In the genomic region with DNA sequence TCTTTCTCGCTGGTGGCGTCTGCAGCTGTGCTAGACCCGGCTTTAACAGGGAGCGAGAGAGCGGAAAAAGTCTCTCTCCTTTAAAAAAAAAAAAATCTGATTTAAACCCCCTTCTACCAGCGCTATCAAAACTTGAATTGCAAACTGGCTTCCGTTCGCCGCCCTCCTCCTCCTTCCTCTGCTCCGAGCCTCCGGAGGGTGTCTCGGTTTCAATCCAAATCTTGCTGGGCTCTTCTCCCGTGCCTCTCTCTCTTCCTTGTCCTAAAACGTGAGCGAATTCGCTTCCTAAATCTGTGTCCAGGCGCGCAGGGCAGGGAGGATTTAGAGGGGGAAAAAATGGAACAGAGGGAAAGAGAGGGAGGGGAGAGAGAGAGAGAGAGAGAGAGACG, we compare ENCODE assay signal across 9 cellular contexts. TPM values are rescaled to one million over a fixed set of nuclear protein-coding genes. Genes with fewer than 3 reads are reported as not detected.
DNase-seq lines count a peak whose midpoint lies in the region; ATAC-seq, FAIRE-seq and TF ChIP-seq lines count a peak whose summit lies in the region.
"Had no signal": no experiment of that assay in that cellular context is flagged by ENCODE, and none has a peak within 500 bp of the region (broad histone marks: within the 10 kb centered on the region; RNA-seq: fewer than 3 reads in every experiment).

No MANE protein-coding gene starts in this region.

- peaks cover 3% of the 10 kb centered on the region for H3F3A ChIP-seq in neural cell (ENCODE audit: insufficient read depth, low read length, poor library complexity, severe bottlenecking)

- H3K4me1 ChIP-seq in BLaER1 (peaks cover 31% of the 10 kb centered on the region), RWPE2 (ENCODE audit: insufficient read depth, poor library complexity, severe bottlenecking) (peaks cover 37% of the 10 kb centered on the region), esophagus squamous epithelium (peaks cover 4 to 49% (median 11%) of the 10 kb centered on the region in 3 donors)

- H3K9me2 ChIP-seq in neural cell (ENCODE audit: insufficient read depth, low read length), result no peaks in the 10 kb centered on the region

- no peak for TF ChIP-seq CTCF in RWPE2 (IDR thresholded peaks at IDR 0.05; ENCODE audit: poor library complexity, severe bottlenecking)
- TF ChIP-seq CTCF in esophagus squamous epithelium (IDR thresholded peaks at IDR 0.05), result no peak
- TF ChIP-seq CTCF in neural cell (IDR thresholded peaks at IDR 0.05; ENCODE audit: poor library complexity, severe bottlenecking), result no peak

- H3K79me2 ChIP-seq in neural cell (replicated peaks; ENCODE audit: insufficient read depth, low read length), result no peaks in the 10 kb centered on the region

- 2% methylated on average over 15 to 16 of the region's 19 CpGs for WGBS in esophagus squamous epithelium, 2 donors

- no peak for TF ChIP-seq RAD21 in neural cell (conservative IDR thresholded peaks at IDR 0.05)

- H3K36me3 ChIP-seq in BLaER1 (no peaks in the 10 kb centered on the region), RWPE2 (ENCODE audit: low read depth) (peaks cover 37% of the 10 kb centered on the region), esophagus squamous epithelium (no peaks in the 10 kb centered on the region), neural cell (ENCODE audit: insufficient read depth, low read length) (no peaks in the 10 kb centered on the region)

- H3K27me3 ChIP-seq in BLaER1, result peaks cover 100% of the 10 kb centered on the region
- H3K27me3 ChIP-seq in RWPE2 (ENCODE audit: insufficient read depth, poor library complexity, severe bottlenecking), result no peaks in the 10 kb centered on the region
- H3K27me3 ChIP-seq in esophagus squamous epithelium, result peaks cover 0 to 85% (median 12%) of the 10 kb centered on the region in 4 donors
- peaks cover 100% of the 10 kb centered on the region for H3K27me3 ChIP-seq in neural cell (ENCODE audit: insufficient read depth, low read depth, low read length)

- H3K9me3 ChIP-seq in BLaER1 (peaks cover 6% of the 10 kb centered on the region; the same call in 1 of the 2 replicates), RWPE2 (ENCODE audit: severe bottlenecking) (no peaks in the 10 kb centered on the region), esophagus squamous epithelium (no peaks in the 10 kb centered on the region), neural cell (ENCODE audit: low read length) (peaks cover 13% of the 10 kb centered on the region)

- H3K4me3 ChIP-seq in BLaER1 (peak overlapping the region; percentile 69), RWPE2 (ENCODE audit: severe bottlenecking) (peak overlapping the region; percentile 55), esophagus squamous epithelium (peak overlapping the region; percentile 44 to 78 (median 62)), neural cell (ENCODE audit: low read length) (peak overlapping the region; percentile 71)
- H3K4me3 ChIP-seq: GM12878 had no signal

- ATAC-seq in RWPE2 (ENCODE audit: low read depth), result no peak

- no peak for TF ChIP-seq EP300 in neural cell (conservative IDR thresholded peaks at IDR 0.05; ENCODE audit: poor library complexity, severe bottlenecking)

- H3K9ac ChIP-seq in BLaER1 (peak overlapping the region; percentile 77), neural cell (ENCODE audit: low read length) (no peak overlapping the region)

- H3K4me2 ChIP-seq in BLaER1, result peak overlapping the region; percentile 78
- H3K4me2 ChIP-seq in neural cell (ENCODE audit: low read length), result peak overlapping the region; percentile 10

- no peak overlapping the region for H2AFZ ChIP-seq in neural cell (ENCODE audit: low read depth, low read length)

- no peak for TF ChIP-seq POLR2A in esophagus squamous epithelium (IDR thresholded peaks at IDR 0.05)

- intact Hi-C loops in esophagus squamous epithelium (cut with DNase I), result no loop called here

- FAIRE-seq in RCC 7860 (lab: Jason Lieb, UNC), result no peak
- FAIRE-seq: GM12878 had no signal

- H4K20me1 ChIP-seq in BLaER1 (peaks cover 78% of the 10 kb centered on the region), neural cell (ENCODE audit: insufficient read depth) (no peaks in the 10 kb centered on the region)

- H3K27ac ChIP-seq in BLaER1 (peak overlapping the region; percentile 57; the same call in 1 of the 2 replicates), RWPE2 (ENCODE audit: poor library complexity, severe bottlenecking) (peak overlapping the region; percentile 96), esophagus squamous epithelium (peak overlapping the region; percentile 86 to 94 (median 90)), neural cell (ENCODE audit: low read length) (no peak overlapping the region)

- DNase-seq in RWPE2 (ENCODE audit: low spot score), result no peak
- no peak for DNase-seq in esophagus squamous epithelium (lab: John Stamatoyannopoulos, UW)
- DNase-seq in GOT3 (lab: John Stamatoyannopoulos, UW), result no peak
- DNase-seq in retina, result no peak
- DNase-seq in NCI-H187 (lab: John Stamatoyannopoulos, UW), result no peak
- DNase-seq in RCC 7860 (ENCODE audit: low spot score), result no peak

TF ChIP-seq in neural cell, 6 proteins besides CTCF, POLR2A, EP300 and RAD21:
- TF ChIP-seq POLR2AphosphoS5 (IDR thresholded peaks at IDR 0.05), result no peak
- TF ChIP-seq MXI1 (conservative IDR thresholded peaks at IDR 0.05; ENCODE audit: poor library complexity, severe bottlenecking), result no peak
- no peak for TF ChIP-seq SMC3 (conservative IDR thresholded peaks at IDR 0.05; ENCODE audit: poor library complexity)
TF ChIP-seq in neural cell: peak in this region for 0.

RNA-seq across cellular contexts. Expression of a gene that starts 0.3 kb away (rescaled TPM):
- total RNA-seq in esophagus squamous epithelium, result 1 to 10 TPM; 2.0 to 2.5 (median 2.4) TPM
- not detected in 2 replicates for polyA plus RNA-seq in neural cell
- 0.24 TPM in 1 of 2 replicates, not detected in the other for polyA minus RNA-seq in neural cell
